In genomic region chr5:76143884-76144283, GRCh38 we compare ENCODE assay signal across 23 cellular contexts.
"Had no signal": no experiment of that assay in that cellular context is flagged by ENCODE, and none has a peak within 500 bp of the region (broad histone marks: within the 10 kb centered on the region; RNA-seq: fewer than 3 reads in every experiment).

No MANE protein-coding gene starts in this region.

- H3K27ac ChIP-seq: coronary artery, dorsolateral prefrontal cortex, esophagus muscularis mucosa, foreskin keratinocyte, gastroesophageal sphincter, heart left ventricle, hepatocyte, left lung, lower lobe of right lung had no signal

- DNase-seq: dermis blood vessel endothelial cell; dorsolateral prefrontal cortex; effector CD4-positive, alpha-beta T cell; effector memory CD4-positive, alpha-beta T cell; heart left ventricle; hypothalamus; immature natural killer cell; islet precursor cell; left cardiac atrium; left lung; left ventricle myocardium superior; lower lobe of right lung; mesenchymal stem cell; mucosa of descending colon; naive B cell; naive thymus-derived CD8-positive, alpha-beta T cell had no signal

- H3K79me2 ChIP-seq: hepatocyte had no signal

- H3K27me3 ChIP-seq: esophagus muscularis mucosa, foreskin keratinocyte, hepatocyte, left lung had no signal

- H2AFZ ChIP-seq: hepatocyte had no signal

- FAIRE-seq: endothelial cell of umbilical vein, frontal cortex had no signal

- H3K4me2 ChIP-seq: hepatocyte had no signal

- H3K4me1 ChIP-seq: esophagus muscularis mucosa, foreskin keratinocyte, gastroesophageal sphincter, heart left ventricle, left lung, lower lobe of right lung had no signal

- H3K9me3 ChIP-seq: esophagus muscularis mucosa, gastroesophageal sphincter, heart left ventricle, left lung, lower lobe of right lung, mucosa of descending colon had no signal

- H3K36me3 ChIP-seq: esophagus muscularis mucosa, gastroesophageal sphincter, heart left ventricle, left lung, lower lobe of right lung had no signal

- H3K4me3 ChIP-seq: coronary artery, dorsolateral prefrontal cortex, esophagus muscularis mucosa, gastroesophageal sphincter, heart left ventricle, hepatocyte, left lung, lower lobe of right lung, mucosa of descending colon had no signal

- ATAC-seq: foreskin keratinocyte; gastroesophageal sphincter; heart left ventricle; left cardiac atrium; left lung; left ventricle myocardium superior; lower lobe of right lung; mucosa of descending colon; naive thymus-derived CD8-positive, alpha-beta T cell had no signal
